In the genomic region with DNA sequence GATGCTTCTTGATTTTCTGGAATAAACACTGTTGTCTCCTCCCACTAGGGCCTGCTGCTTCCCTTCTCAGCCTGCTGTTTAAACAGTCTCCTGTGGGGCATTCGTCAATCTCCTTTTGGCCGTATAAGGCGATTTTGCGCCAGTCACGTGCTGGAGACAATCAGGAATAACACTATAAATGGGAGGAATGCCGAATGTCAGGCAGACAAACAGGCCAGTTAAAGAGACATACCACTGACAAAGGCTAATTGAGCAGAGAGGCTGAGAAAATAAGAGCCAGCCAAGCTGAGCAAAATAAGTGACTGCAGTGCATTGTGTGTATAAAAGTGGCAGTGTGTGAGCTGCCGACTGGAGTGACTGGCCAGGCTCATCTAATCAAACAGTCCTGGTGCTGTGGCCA, we compare ENCODE assay signal across 9 cellular contexts. TPM values are rescaled to one million over a fixed set of nuclear protein-coding genes. Genes with fewer than 3 reads are reported as not detected.
DNase-seq lines count a peak whose midpoint lies in the region; ATAC-seq and TF ChIP-seq lines count a peak whose summit lies in the region.
"Had no signal": no experiment of that assay in that cellular context is flagged by ENCODE, and none has a peak within 500 bp of the region (broad histone marks: within the 10 kb centered on the region; RNA-seq: fewer than 3 reads in every experiment).

No MANE protein-coding gene starts in this region.

- CTCF ChIA-PET in CD8-positive, alpha-beta T cell (lab: Charles Lee), result interaction anchor here (0.8 to 3.1 kb wide), 4 partner anchors 14 to 525 kb away, joined by 3 to 13 read pairs (median 4); no protein-coding TSS in a partner anchor
- CTCF ChIA-PET in GM10248 (lab: Yijun Ruan, JAX), result interaction anchor here (0.9 to 3.4 kb wide), 6 partner anchors 9 to 197 kb away, joined by 3 to 23 read pairs (median 3); a partner anchor contains a TSS

- peak overlapping the region; percentile 63 for H3K4me3 Mint-ChIP-seq in CD8-positive, alpha-beta T cell

- no peak for DNase-seq in CD8-positive, alpha-beta T cell
- peak; percentile 98 for DNase-seq in NCI-H1694 treated with DMSO at 0.1 percent for 48 hours (lab: John Stamatoyannopoulos, UW)
- peak; percentile 73 to 78 for DNase-seq in cardiac fibroblast (ENCODE audit: low read depth in 2 of 2)
- no peak for DNase-seq in kidney epithelial cell (ENCODE audit: low read depth)
- no peak for DNase-seq in ureter (ENCODE audit: low spot score)
- DNase-seq in GM10248 (ENCODE audit: extremely low spot score), result no peak
- no peak for DNase-seq in HuH-7.5 (ENCODE audit: low spot score)

- no peaks in the 10 kb centered on the region for H3K27me3 ChIP-seq in CD8-positive, alpha-beta T cell (ENCODE audit: insufficient read depth, low read length)
- no peaks in the 10 kb centered on the region for H3K27me3 ChIP-seq in kidney epithelial cell (ENCODE audit: control insufficient read depth, insufficient read depth, low read length)

- no peaks in the 10 kb centered on the region for H3K9me3 ChIP-seq in CD8-positive, alpha-beta T cell (ENCODE audit: low read length)

- H3K4me1 ChIP-seq in CD8-positive, alpha-beta T cell (ENCODE audit: insufficient read depth, low read length), result peaks cover 11% of the 10 kb centered on the region

- peak overlapping the region; percentile 91 for H3K27ac Mint-ChIP-seq in CD8-positive, alpha-beta T cell

- H3K36me3 Mint-ChIP-seq in CD8-positive, alpha-beta T cell, result peaks cover 45% of the 10 kb centered on the region

- intact Hi-C loops in CD8-positive, alpha-beta T cell (cut with DNase I, micrococcal nuclease), result no loop called here

- TF ChIP-seq CTCF in CD8-positive, alpha-beta T cell (IDR thresholded peaks at IDR 0.05), result no peak
- TF ChIP-seq CTCF in cardiac fibroblast (IDR thresholded peaks at IDR 0.05; ENCODE audit: low read depth, low read length) (no peak), kidney epithelial cell (IDR thresholded peaks at IDR 0.05; ENCODE audit: insufficient read depth, low read length, poor library complexity, severe bottlenecking) (peak; percentile 15), GM10248 (IDR thresholded peaks at IDR 0.05; ENCODE audit: control extremely low read depth, extremely low read depth, low read depth, missing control alignments) (no peak)

- H3K27me3 Mint-ChIP-seq in CD8-positive, alpha-beta T cell (ENCODE audit: low read depth), result no peaks in the 10 kb centered on the region

- POLR2A ChIA-PET in CD8-positive, alpha-beta T cell (lab: Charles Lee), result interaction anchor here (0.9 kb wide), 1 partner anchor 24 kb away, joined by 4 read pairs; no protein-coding TSS in a partner anchor
- POLR2A ChIA-PET in GM10248 (lab: Yijun Ruan, JAX), result interaction anchor here (0.6 kb wide), 2 partner anchors 12 to 55 kb away, joined by 3 to 9 read pairs; no protein-coding TSS in a partner anchor

- peaks cover 14% of the 10 kb centered on the region for H3K4me1 Mint-ChIP-seq in CD8-positive, alpha-beta T cell (ENCODE audit: low read depth)

- no peaks in the 10 kb centered on the region for H3K36me3 ChIP-seq in CD8-positive, alpha-beta T cell (ENCODE audit: insufficient read depth, low read length)
- no peaks in the 10 kb centered on the region for H3K36me3 ChIP-seq in kidney epithelial cell (ENCODE audit: control insufficient read depth, insufficient read depth, low read length)

- ATAC-seq in CD8-positive, alpha-beta T cell, result no peak
- ATAC-seq: GM12878 had no signal

- no peaks in the 10 kb centered on the region for H3K9me3 Mint-ChIP-seq in CD8-positive, alpha-beta T cell

- no peak overlapping the region for H3K4me3 ChIP-seq in CD8-positive, alpha-beta T cell (ENCODE audit: low read depth, low read length)
- no peak overlapping the region for H3K4me3 ChIP-seq in cardiac fibroblast (replicated peaks in 1 of 2; ENCODE audit: low read depth in 2 of 2, low read length in 2 of 2)
- H3K4me3 ChIP-seq in kidney epithelial cell (ENCODE audit: low read depth, low read length), result no peak overlapping the region
- H3K4me3 ChIP-seq in skin epidermis, result no peak overlapping the region
- H3K4me3 ChIP-seq: GM12878 had no signal

- no peak overlapping the region for H3K27ac ChIP-seq in CD8-positive, alpha-beta T cell (ENCODE audit: low read depth, low read length)
- peak overlapping the region in 19 of 21 experiments; percentile 24 to 84 (median 58) for H3K27ac ChIP-seq in skin epidermis

RNA-seq across cellular contexts. Expression of a gene that starts 23.3 kb away (rescaled TPM):
- 10 to 100 TPM; 16.6 to 17.8 TPM for total RNA-seq in CD8-positive, alpha-beta T cell
- total RNA-seq in kidney epithelial cell (14.0 and 27.5 TPM in 2 replicates), ureter (31.0 TPM)

RNA-seq across cellular contexts. Expression of a gene that starts 23.4 kb away (rescaled TPM):
- total RNA-seq in CD8-positive, alpha-beta T cell, result 1 to 10 TPM; 2.6 to 3.0 TPM
- total RNA-seq in kidney epithelial cell (6.6 and 7.3 TPM in 2 replicates), ureter (7.8 TPM)

Comparison
In these comparisons a context has a peak if more than half of its experiments do, and no peak if none do; other contexts are left out.
1. DNase-seq: peak in NCI-H1694 treated with DMSO at 0.1 percent for 48 hours (single experiment) and cardiac fibroblast (2 of 2); none in CD8-positive, alpha-beta T cell (0 of 7), kidney epithelial cell (single experiment), ureter (single experiment), GM10248 (single experiment) and HuH-7.5 (single experiment).